10 cellular contexts compared by ENCODE assay signal in the genomic region with DNA sequence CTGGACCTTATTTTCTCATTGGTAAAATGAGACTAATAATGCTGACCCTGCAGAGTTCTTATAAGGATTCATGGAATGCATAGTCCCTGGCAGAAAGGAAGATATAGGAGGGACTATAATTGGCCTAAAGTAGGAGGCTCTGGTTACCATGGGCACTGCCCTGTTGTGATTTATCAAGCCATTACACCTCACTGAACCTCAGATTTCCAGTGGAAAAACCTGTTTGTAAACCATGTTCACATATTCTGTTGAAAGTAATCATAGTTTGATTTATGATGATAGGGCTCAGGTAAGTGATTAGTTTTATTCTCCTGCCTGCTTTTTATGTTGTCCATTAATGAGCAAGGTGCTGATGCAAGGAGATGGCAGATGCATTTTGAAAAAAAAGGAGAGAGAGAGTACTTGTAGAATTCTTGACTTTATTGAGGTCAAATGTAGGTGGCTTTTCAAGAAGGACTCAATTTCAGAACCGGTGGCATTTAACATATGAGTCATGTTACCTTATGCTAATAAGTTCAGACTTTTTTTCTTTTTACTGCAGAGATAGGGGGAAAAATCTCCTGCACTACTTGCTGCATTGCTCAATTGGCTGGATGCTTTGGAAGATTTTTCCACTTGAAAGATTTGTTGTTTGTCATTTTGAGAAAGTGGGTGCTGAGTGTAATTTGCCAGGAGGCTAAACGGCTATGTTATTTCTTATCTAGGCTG. TPM values are rescaled to one million over a fixed set of nuclear protein-coding genes. Genes with fewer than 3 reads are reported as not detected.
DNase-seq lines count a peak whose midpoint lies in the region; ATAC-seq, FAIRE-seq and TF ChIP-seq lines count a peak whose summit lies in the region.
"Had no signal": no experiment of that assay in that cellular context is flagged by ENCODE, and none has a peak within 500 bp of the region (broad histone marks: within the 10 kb centered on the region; RNA-seq: fewer than 3 reads in every experiment).

No MANE protein-coding gene starts in this region.

- H3K36me3 ChIP-seq in small intestine (ENCODE audit: control insufficient read depth in 2 of 2, insufficient read depth in 2 of 2, low read length in 2 of 2): no peaks in the 10 kb centered on the region

- 3 to 21% (median 11%) methylated on average over 2 of the region's 2 CpGs for WGBS in small intestine, 3 donors

- TF ChIP-seq CTCF in epithelial cell of esophagus (IDR thresholded peaks at IDR 0.05; ENCODE audit: insufficient read depth, low read depth, low read length, missing control alignments) (no peak), D721Med (IDR thresholded peaks at IDR 0.05; ENCODE audit: insufficient read depth, missing control alignments) (no peak)

- H3K4me1 ChIP-seq in small intestine (ENCODE audit: control insufficient read depth in 2 of 2, insufficient read depth in 1 of 2, low read depth in 1 of 2, low read length in 1 of 2): peaks cover 0 to 7% of the 10 kb centered on the region in 2 donors

- no peaks in the 10 kb centered on the region for H3K9me3 ChIP-seq in small intestine (ENCODE audit: control insufficient read depth, low read depth)

- H3K4me3 ChIP-seq in epithelial cell of esophagus (ENCODE audit: low read length): no peak overlapping the region
- H3K4me3 ChIP-seq in small intestine (ENCODE audit: low read depth in 1 of 2, low read length in 2 of 2): no peak overlapping the region
- H3K4me3 ChIP-seq: SK-N-MC had no signal

- DNase-seq in activated CD4-positive, CD25-positive, alpha-beta regulatory T cell (lab: John Stamatoyannopoulos, UW): no peak
- DNase-seq in NCI-H748 treated with DMSO at 0.1 percent for 48 hours (lab: John Stamatoyannopoulos, UW): peak; percentile 7
- peak; percentile 81 for DNase-seq in epithelial cell of esophagus (ENCODE audit: low read depth)
- peak; percentile 40 for DNase-seq in small intestine
- no peak for DNase-seq in D721Med (ENCODE audit: insufficient read length, low spot score)
- DNase-seq: left cardiac atrium had no signal

- no peaks in the 10 kb centered on the region for H3K27me3 ChIP-seq in small intestine (ENCODE audit: control insufficient read depth in 2 of 2, insufficient read depth in 2 of 2, low read length in 2 of 2)

- ATAC-seq in activated CD4-positive, CD25-positive, alpha-beta regulatory T cell treated with anti-CD3 and anti-CD28 coated beads, Interleukin-2, amount 50 U/mL, for 24 hours: peak; percentile 86 to 87
- ATAC-seq in GM18868 (IDR thresholded peaks at IDR 0.05; ENCODE audit: unreplicated experiment): no peak
- ATAC-seq in HG03469 (IDR thresholded peaks at IDR 0.05; ENCODE audit: unreplicated experiment): no peak

- no peak for FAIRE-seq in small intestine (lab: Jason Lieb, UNC)
- no peak for FAIRE-seq in D721Med (lab: Jason Lieb, UNC)

- H3K27ac ChIP-seq in small intestine (ENCODE audit: low read depth in 1 of 2, low read length in 1 of 2): no peak overlapping the region
- H3K27ac ChIP-seq: SK-N-MC had no signal

RNA-seq across cellular contexts. Expression of a gene that starts 14.6 kb away (rescaled TPM):
- 10 to 100 TPM in 1 of 3 donors, 1 to 10 TPM in 2; 6.5 to 14.7 (median 8.1) TPM for polyA plus RNA-seq in small intestine

RNA-seq across cellular contexts. Expression of a gene that starts 37.2 kb away (rescaled TPM):
- polyA plus RNA-seq in small intestine: 10 to 100 TPM; 53.2 to 87.8 (median 86.6) TPM

Comparison
In these comparisons a context has a peak if more than half of its experiments do, and no peak if none do; other contexts are left out.
1. ATAC-seq: peak in activated CD4-positive, CD25-positive, alpha-beta regulatory T cell treated with anti-CD3 and anti-CD28 coated beads, Interleukin-2, amount 50 U/mL, for 24 hours (2 of 2); none in GM18868 (single experiment) and HG03469 (single experiment).
2. DNase-seq: peak in NCI-H748 treated with DMSO at 0.1 percent for 48 hours (single experiment), epithelial cell of esophagus (single experiment) and small intestine (single experiment); none in activated CD4-positive, CD25-positive, alpha-beta regulatory T cell (0 of 4) and D721Med (single experiment).